ENCODE assay signal across 28 cellular contexts in the genomic region with DNA sequence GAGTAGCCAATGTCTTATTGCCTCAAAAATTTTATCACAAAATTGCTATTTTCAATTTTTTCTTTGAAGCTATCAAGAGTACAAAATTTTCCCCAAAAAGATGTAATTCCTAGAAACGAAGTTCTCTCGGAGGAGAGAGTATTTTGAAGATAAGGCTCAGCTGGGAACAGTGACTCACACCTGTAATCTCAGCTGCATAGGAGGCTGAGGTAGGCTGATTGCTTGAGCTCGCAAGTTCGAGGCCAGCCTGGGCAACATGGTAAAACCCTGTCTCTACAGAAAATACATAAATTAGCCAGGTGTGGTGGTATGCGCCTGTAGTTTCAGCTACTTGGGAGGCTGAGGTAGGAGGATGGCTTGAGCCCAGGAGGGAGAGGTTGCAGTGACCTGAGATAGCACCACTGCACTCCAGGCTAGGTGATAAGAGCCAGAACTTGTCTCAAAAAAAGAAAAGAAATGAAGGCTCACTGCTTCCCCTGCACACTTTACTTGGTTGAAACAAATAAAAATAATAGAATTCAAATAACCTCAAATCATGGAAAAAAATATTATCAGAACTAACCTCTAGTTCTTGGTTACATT.
"Had no signal": no experiment of that assay in that cellular context is flagged by ENCODE, and none has a peak within 500 bp of the region (broad histone marks: within the 10 kb centered on the region; RNA-seq: fewer than 3 reads in every experiment).

No MANE protein-coding gene starts in this region.

- H3K9me3 Mint-ChIP-seq: central memory CD8-positive, alpha-beta T cell; natural killer cell treated with Interleukin-12 subunit alpha and Interleukin-12 subunit beta and Interleukin-15 and Interleukin-18, amount 100 ng/mL, for 72 hours had no signal

- H3K4me3 ChIP-seq: breast epithelium, gastrocnemius medialis, ovary, thyroid gland had no signal

- H3K27me3 Mint-ChIP-seq: activated CD4-positive, alpha-beta T cell treated with anti-CD3 and anti-CD28 coated beads, Interleukin-2, amount 10 ng/mL, durations not matched to agents 24 days and 14 days; activated CD8-positive, alpha-beta memory T cell treated with anti-CD3 and anti-CD28 coated beads, Interleukin-2, amount 10 ng/mL, durations not matched to agents 7 days and 5 days; activated CD8-positive, alpha-beta T cell treated with anti-CD3 and anti-CD28 coated beads for 36 hours; activated naive CD4-positive, alpha-beta T cell treated with anti-CD3 and anti-CD28 coated beads, Interleukin-2, amount 50 U/mL, for 24 hours; central memory CD8-positive, alpha-beta T cell; natural killer cell treated with Interleukin-12 subunit alpha and Interleukin-12 subunit beta and Interleukin-15 and Interleukin-18, amount 100 ng/mL, for 72 hours; stimulated activated naive CD8-positive, alpha-beta T cell treated with anti-CD3 and anti-CD28 coated beads, Interleukin-15, Interleukin-2, amounts not matched to agents 100 ng/mL and 50 ng/mL, for 24 hours had no signal

- H3K27ac Mint-ChIP-seq: activated CD4-positive, alpha-beta T cell treated with anti-CD3 and anti-CD28 coated beads, Interleukin-2, amount 10 ng/mL, durations not matched to agents 24 days and 14 days; activated CD8-positive, alpha-beta memory T cell treated with anti-CD3 and anti-CD28 coated beads, Interleukin-2, amount 10 ng/mL, durations not matched to agents 7 days and 5 days; activated CD8-positive, alpha-beta T cell treated with anti-CD3 and anti-CD28 coated beads for 36 hours; activated naive CD4-positive, alpha-beta T cell treated with anti-CD3 and anti-CD28 coated beads, Interleukin-2, amount 50 U/mL, for 24 hours; activated T-helper 1 cell treated with anti-CD3 and anti-CD28 coated beads, Interleukin-12 subunit alpha, Interleukin-12 subunit beta, Interleukin-2, Interleukin-4 antibody, amounts not matched to agents 30 ng/mL and 10 ng/mL and 1 ng/mL, durations not matched to agents 14 hours and 24 hours and 36 hours; natural killer cell treated with Interleukin-12 subunit alpha and Interleukin-12 subunit beta and Interleukin-15 and Interleukin-18, amount 100 ng/mL, for 72 hours; stimulated activated naive CD8-positive, alpha-beta T cell treated with anti-CD3 and anti-CD28 coated beads, Interleukin-15, Interleukin-2, amounts not matched to agents 100 ng/mL and 50 ng/mL, for 24 hours had no signal

- H3K27me3 ChIP-seq: breast epithelium, gastrocnemius medialis, neutrophil, ovary, thyroid gland had no signal

- H3K36me3 ChIP-seq: ovary had no signal

- H3K4me3 Mint-ChIP-seq: activated CD4-positive, alpha-beta T cell treated with anti-CD3 and anti-CD28 coated beads, Interleukin-2, amount 10 ng/mL, durations not matched to agents 24 days and 14 days; activated CD8-positive, alpha-beta memory T cell treated with anti-CD3 and anti-CD28 coated beads, Interleukin-2, amount 10 ng/mL, durations not matched to agents 7 days and 5 days; activated CD8-positive, alpha-beta T cell treated with anti-CD3 and anti-CD28 coated beads for 36 hours; activated naive CD4-positive, alpha-beta T cell treated with anti-CD3 and anti-CD28 coated beads, Interleukin-2, amount 50 U/mL, for 24 hours; activated T-helper 1 cell treated with anti-CD3 and anti-CD28 coated beads, Interleukin-12 subunit alpha, Interleukin-12 subunit beta, Interleukin-2, Interleukin-4 antibody, amounts not matched to agents 30 ng/mL and 10 ng/mL and 1 ng/mL, durations not matched to agents 14 hours and 24 hours and 36 hours; central memory CD8-positive, alpha-beta T cell; natural killer cell treated with Interleukin-12 subunit alpha and Interleukin-12 subunit beta and Interleukin-15 and Interleukin-18, amount 100 ng/mL, for 72 hours; stimulated activated naive CD8-positive, alpha-beta T cell treated with anti-CD3 and anti-CD28 coated beads, Interleukin-15, Interleukin-2, amounts not matched to agents 100 ng/mL and 50 ng/mL, for 24 hours had no signal

- H3K4me1 ChIP-seq: breast epithelium had no signal

- ATAC-seq: activated CD8-positive, alpha-beta memory T cell treated with anti-CD3 and anti-CD28 coated beads, Interleukin-2, amount 10 ng/mL, durations not matched to agents 7 days and 5 days; activated CD8-positive, alpha-beta T cell treated with anti-CD3 and anti-CD28 coated beads for 36 hours; esophagus mucosa; gastrocnemius medialis; left ventricle myocardium superior; natural killer cell treated with Interleukin-12 subunit alpha and Interleukin-12 subunit beta and Interleukin-15 and Interleukin-18, amount 100 ng/mL, for 72 hours; right cardiac atrium had no signal

- FAIRE-seq: colon, endothelial cell of umbilical vein, islet of Langerhans had no signal

- H3K27ac ChIP-seq: breast epithelium, gastrocnemius medialis, neutrophil, ovary, thyroid gland had no signal

- H3K9me3 ChIP-seq: breast epithelium, gastrocnemius medialis, neutrophil, ovary, thyroid gland had no signal

- DNase-seq: activated CD8-positive, alpha-beta memory T cell treated with anti-CD3 and anti-CD28 coated beads, Interleukin-2, amount 10 ng/mL, durations not matched to agents 7 days and 5 days; activated CD8-positive, alpha-beta T cell treated with anti-CD3 and anti-CD28 coated beads for 36 hours; activated gamma-delta T cell treated with Interleukin-2 at 50 U/mL for 16 hours; activated T-cell treated with anti-CD3 and anti-CD28 coated beads for 4 hours; amniotic stem cell; effector memory CD4-positive, alpha-beta T cell; gastrocnemius medialis; left ventricle myocardium superior; mammary epithelial cell; ovary; stimulated activated CD4-positive, alpha-beta T cell treated with anti-CD3 and anti-CD28 coated beads, Interleukin-4, amount 100 ng/mL, for 24 hours; substantia nigra; T-helper 1 cell; T-helper 9 cell; thyroid gland had no signal
